ENCODE assay signal across 8 cellular contexts in genomic region chr5:149580808-149581191, GRCh38. TPM values are rescaled to one million over a fixed set of nuclear protein-coding genes. Genes with fewer than 3 reads are reported as not detected.
DNase-seq lines count a peak whose midpoint lies in the region; ATAC-seq and TF ChIP-seq lines count a peak whose summit lies in the region.

No MANE protein-coding gene starts in this region.

- H3K4me3 Mint-ChIP-seq in activated T-cell treated with anti-CD3 and anti-CD28 coated beads, Interleukin-2, amount 50 U/mL, for 72 hours, result peak overlapping the region; percentile 81 to 84

- H3K9me3 ChIP-seq in sigmoid colon, result no peaks in the 10 kb centered on the region

- no peaks in the 10 kb centered on the region for H3K27me3 ChIP-seq in sigmoid colon

- peaks cover 46% of the 10 kb centered on the region for H3K4me1 Mint-ChIP-seq in activated T-cell treated with anti-CD3 and anti-CD28 coated beads, Interleukin-2, amount 50 U/mL, for 72 hours (ENCODE audit: low read depth)

- no peak overlapping the region for H3K27ac Mint-ChIP-seq in activated T-cell treated with anti-CD3 and anti-CD28 coated beads, Interleukin-2, amount 50 U/mL, for 72 hours

- peak in 1 of 2 donors; percentile 4 for DNase-seq in activated T-cell treated with anti-CD3 and anti-CD28 coated beads, Interleukin-2, amount 50 U/mL, for 72 hours
- DNase-seq in left cardiac atrium, result no peak
- no peak for DNase-seq in sigmoid colon
- DNase-seq in GM03348 (ENCODE audit: low spot score), result no peak
- DNase-seq in NCI-H2196 treated with DMSO at 0.1 percent for 48 hours (lab: John Stamatoyannopoulos, UW; ENCODE audit: unreplicated experiment), result no peak
- DNase-seq in DMS53 (lab: John Stamatoyannopoulos, UW), result no peak

- no peak for TF ChIP-seq CTCF in sigmoid colon (IDR thresholded peaks at IDR 0.05)

- H3K27ac ChIP-seq in sigmoid colon, result peak overlapping the region; percentile 79 to 92 (median 88)

- 11 to 42% methylated on average over 10 of the region's 10 CpGs for WGBS in sigmoid colon, 2 donors

- H3K4me1 ChIP-seq in sigmoid colon, result peaks cover 0 to 42% (median 38%) of the 10 kb centered on the region in 4 donors

- no peak for TF ChIP-seq EP300 in sigmoid colon (IDR thresholded peaks at IDR 0.05)

- no peaks in the 10 kb centered on the region for H3K9me3 Mint-ChIP-seq in activated T-cell treated with anti-CD3 and anti-CD28 coated beads, Interleukin-2, amount 50 U/mL, for 72 hours

- ATAC-seq in GM18868 (IDR thresholded peaks at IDR 0.05; ENCODE audit: unreplicated experiment), result peak; percentile 14
- ATAC-seq in activated T-cell treated with anti-CD3 and anti-CD28 coated beads, Interleukin-2, amount 50 U/mL, for 72 hours (replicated peaks in 1 of 2), result peak; percentile 14 to 35
- ATAC-seq in left cardiac atrium, result peak; percentile 44 to 54
- no peak for ATAC-seq in HG03039 (IDR thresholded peaks at IDR 0.05; ENCODE audit: unreplicated experiment)

- TF ChIP-seq POLR2A in sigmoid colon (IDR thresholded peaks at IDR 0.05), result no peak

- H3K36me3 Mint-ChIP-seq in activated T-cell treated with anti-CD3 and anti-CD28 coated beads, Interleukin-2, amount 50 U/mL, for 72 hours (ENCODE audit: insufficient read depth in 2 of 2), result peaks cover 0 to 2% of the 10 kb centered on the region in 2 donors

- H3K36me3 ChIP-seq in sigmoid colon, result no peaks in the 10 kb centered on the region

- H3K27me3 Mint-ChIP-seq in activated T-cell treated with anti-CD3 and anti-CD28 coated beads, Interleukin-2, amount 50 U/mL, for 72 hours (ENCODE audit: low read depth), result no peaks in the 10 kb centered on the region

- intact Hi-C loops in left cardiac atrium (cut with DNase I), result no loop called here
- intact Hi-C loops in sigmoid colon (cut with DNase I), result no loop called here

- H3K4me3 ChIP-seq in sigmoid colon, result peak overlapping the region; percentile 45 to 74 (median 63)

RNA-seq across cellular contexts. Expression of gene ARHGEF37, which starts 0.5 kb away (rescaled TPM):
- total RNA-seq in activated T-cell treated with anti-CD3 and anti-CD28 coated beads, Interleukin-2, amount 50 U/mL, for 72 hours, result 1 to 10 TPM; 1.6 to 3.7 TPM
- total RNA-seq in left cardiac atrium, result 10 to 100 TPM; 14.1 to 17.3 TPM
- total RNA-seq in sigmoid colon, result 10 to 100 TPM; 23.5 to 51.0 (median 39.8) TPM
- 1 to 10 TPM; 4.8 to 7.2 (median 7.0) TPM for polyA plus RNA-seq in sigmoid colon

RNA-seq across cellular contexts. Expression of gene CSNK1A1, which starts 29.6 kb away (rescaled TPM):
- 100 to 1,000 TPM; 176 to 209 TPM for total RNA-seq in activated T-cell treated with anti-CD3 and anti-CD28 coated beads, Interleukin-2, amount 50 U/mL, for 72 hours
- 100 to 1,000 TPM; 212 to 342 TPM for total RNA-seq in left cardiac atrium
- total RNA-seq in sigmoid colon, result 100 to 1,000 TPM; 214 to 298 (median 231) TPM
- polyA plus RNA-seq in sigmoid colon, result 100 to 1,000 TPM in 2 of 3 donors, 10 to 100 TPM in 1; 85.3 to 112 (median 107) TPM
